Comparison of ENCODE assay signal across 8 cellular contexts in the genomic region with DNA sequence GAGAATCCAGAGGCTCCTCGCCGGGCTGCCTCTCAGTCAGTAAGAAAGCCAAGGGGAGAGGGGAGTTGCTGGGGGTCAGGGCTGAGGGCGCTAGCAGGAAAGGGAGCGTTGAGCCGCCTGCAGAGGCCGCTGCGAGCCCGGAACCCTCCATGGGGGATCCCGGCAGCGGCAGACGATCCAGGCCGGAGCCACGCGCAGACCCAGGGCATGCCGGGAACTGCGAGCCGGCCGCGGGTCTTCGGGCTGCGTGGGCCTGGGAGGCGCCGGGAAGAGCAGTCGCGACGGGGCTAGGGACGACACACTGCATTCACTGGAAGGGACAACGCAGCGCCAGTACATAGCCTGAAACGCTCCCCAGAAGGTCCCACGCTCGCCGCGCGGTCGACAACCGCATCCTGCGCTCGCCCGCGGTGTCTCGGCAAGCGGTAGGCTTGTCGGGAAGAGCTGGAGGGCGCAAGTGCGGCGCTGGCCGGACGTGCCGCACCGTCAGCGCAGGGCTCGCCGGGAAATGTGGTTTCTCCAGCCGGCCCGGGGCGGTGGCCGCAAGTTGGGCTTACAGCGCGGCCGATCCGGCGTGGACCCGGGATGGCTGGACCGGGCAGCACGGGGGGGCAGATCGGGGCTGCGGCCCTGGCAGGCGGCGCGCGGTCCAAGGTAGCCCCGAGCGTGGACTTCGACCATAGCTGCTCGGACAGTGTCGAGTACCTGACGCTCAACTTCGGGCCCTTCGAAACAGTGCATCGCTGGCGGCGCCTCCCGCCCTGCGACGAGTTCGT.
DNase-seq lines count a peak whose midpoint lies in the region; ATAC-seq and TF ChIP-seq lines count a peak whose summit lies in the region.

A gene (plus strand): TSS at position 511 of the 776 bp plus-strand sequence. CDS start 75 bp downstream, at position 586.

- peaks cover 6% of the 10 kb centered on the region; the same call in 1 of the 2 replicates for H3K36me3 ChIP-seq in iPS-20b (ENCODE audit: insufficient read depth, low read depth, low read length)

- H3K4me3 ChIP-seq in iPS-20b (ENCODE audit: low read length) (peak within 1 kb of the TSS; percentile 83), skin epidermis (peak within 1 kb of the TSS; percentile 58 to 88 (median 71))

- in situ Hi-C loops in T47D (cut with HindIII; ENCODE audit: low pct_unique_long_range_greater_than_20kb, low sequenced_read_pairs): no loop called here

- DNase-seq in NCI-H748 (lab: John Stamatoyannopoulos, UW; ENCODE audit: unreplicated experiment) (peak; percentile 71), NCI-H748 treated with DMSO at 0.1 percent for 48 hours (lab: John Stamatoyannopoulos, UW) (no peak), NCI-H1694 treated with DMSO at 0.1 percent for 48 hours (lab: John Stamatoyannopoulos, UW) (peak; percentile 48), T47D (ENCODE audit: low read depth in 1 of 2, low spot score in 1 of 2) (peak; percentile 64 to 78)

- ATAC-seq in HG02852 (IDR thresholded peaks at IDR 0.05; ENCODE audit: unreplicated experiment): peak; percentile 83

- no peaks in the 10 kb centered on the region; the same call in 1 of the 2 replicates for H3K4me1 ChIP-seq in iPS-20b (ENCODE audit: insufficient read depth, low read length)

- H3K9ac ChIP-seq in iPS-20b (ENCODE audit: low read depth, low read length): peak within 1 kb of the TSS; percentile 74

- TF ChIP-seq CTCF in VCaP (conservative IDR thresholded peaks at IDR 0.05): peak; percentile 79

- peaks cover 37% of the 10 kb centered on the region for H3K27me3 ChIP-seq in iPS-20b (ENCODE audit: insufficient read depth, low read length)

- peak within 1 kb of the TSS; percentile 97 for H3K27ac ChIP-seq in VCaP
- no peak within 1 kb of the TSS for H3K27ac ChIP-seq in iPS-20b (ENCODE audit: low read length)
- peak within 1 kb of the TSS in 20 of 21 experiments; percentile 72 to 98 (median 91) for H3K27ac ChIP-seq in skin epidermis

- H3K9me3 ChIP-seq in iPS-20b (ENCODE audit: insufficient read depth, low read depth, low read length): peaks cover 8% of the 10 kb centered on the region; the same call in 1 of the 2 replicates
